In genomic region chr12:47636908-47637780, GRCh38 we compare ENCODE assay signal across 9 cellular contexts.
DNase-seq lines count a peak whose midpoint lies in the region; TF ChIP-seq lines count a peak whose summit lies in the region.
"Had no signal": no experiment of that assay in that cellular context is flagged by ENCODE, and none has a peak within 500 bp of the region (broad histone marks: within the 10 kb centered on the region; RNA-seq: fewer than 3 reads in every experiment).

No MANE protein-coding gene starts in this region.

- no peak overlapping the region for H3K27ac Mint-ChIP-seq in activated CD4-positive, alpha-beta T cell treated with anti-CD3 and anti-CD28 coated beads, Interleukin-2, amount 10 ng/mL, durations not matched to agents 24 days and 14 days

- peaks cover 15% of the 10 kb centered on the region for H3K9me3 Mint-ChIP-seq in activated CD4-positive, alpha-beta T cell treated with anti-CD3 and anti-CD28 coated beads, Interleukin-2, amount 10 ng/mL, durations not matched to agents 24 days and 14 days

- peaks cover 45% of the 10 kb centered on the region for H3K36me3 Mint-ChIP-seq in activated CD4-positive, alpha-beta T cell treated with anti-CD3 and anti-CD28 coated beads, Interleukin-2, amount 10 ng/mL, durations not matched to agents 24 days and 14 days (ENCODE audit: low read depth)

- TF ChIP-seq CTCF in fibroblast of the aortic adventitia (IDR thresholded peaks at IDR 0.05; ENCODE audit: insufficient read depth, low read length), result peak; percentile 63

- no peak overlapping the region for H3K4me3 ChIP-seq in fibroblast of the aortic adventitia (ENCODE audit: low read depth, low read length)
- H3K4me3 ChIP-seq: SJSA1 had no signal

- no peak overlapping the region for H3K4me3 Mint-ChIP-seq in activated CD4-positive, alpha-beta T cell treated with anti-CD3 and anti-CD28 coated beads, Interleukin-2, amount 10 ng/mL, durations not matched to agents 24 days and 14 days

- DNase-seq in DMS53 (lab: John Stamatoyannopoulos, UW), result peak; percentile 95
- peak; percentile 21 for DNase-seq in M059J (ENCODE audit: low read depth)
- peak; percentile 76 for DNase-seq in activated CD4-positive, alpha-beta T cell treated with anti-CD3 and anti-CD28 coated beads, Interleukin-2, amount 10 ng/mL, durations not matched to agents 24 days and 14 days
- DNase-seq in fibroblast of the aortic adventitia (ENCODE audit: low read depth), result peak; percentile 20
- peak; percentile 15 for DNase-seq in stimulated activated CD4-positive, alpha-beta T cell treated with anti-CD3 and anti-CD28 coated beads, Interleukin-2, amount 100 ng/mL, for 4 hours (ENCODE audit: low read depth)
- DNase-seq in D341Med (ENCODE audit: low spot score), result no peak
- DNase-seq in NCI-H1105 treated with DMSO at 0.1 percent for 48 hours (lab: John Stamatoyannopoulos, UW), result no peak
- DNase-seq in GM03348 (ENCODE audit: low spot score), result no peak

- intact Hi-C loops in activated CD4-positive, alpha-beta T cell treated with anti-CD3 and anti-CD28 coated beads, Interleukin-2, amount 10 ng/mL, durations not matched to agents 24 days and 14 days (cut with micrococcal nuclease), result no loop called here

- H3K27me3 Mint-ChIP-seq in activated CD4-positive, alpha-beta T cell treated with anti-CD3 and anti-CD28 coated beads, Interleukin-2, amount 10 ng/mL, durations not matched to agents 24 days and 14 days, result no peaks in the 10 kb centered on the region

- peaks cover 5% of the 10 kb centered on the region for H3K4me1 Mint-ChIP-seq in activated CD4-positive, alpha-beta T cell treated with anti-CD3 and anti-CD28 coated beads, Interleukin-2, amount 10 ng/mL, durations not matched to agents 24 days and 14 days

Comparison
In these comparisons a context has a peak if more than half of its experiments do, and no peak if none do; other contexts are left out.
1. DNase-seq: peak in DMS53 (single experiment), M059J (single experiment), activated CD4-positive, alpha-beta T cell treated with anti-CD3 and anti-CD28 coated beads, Interleukin-2, amount 10 ng/mL, durations not matched to agents 24 days and 14 days (single experiment), fibroblast of the aortic adventitia (single experiment) and stimulated activated CD4-positive, alpha-beta T cell treated with anti-CD3 and anti-CD28 coated beads, Interleukin-2, amount 100 ng/mL, for 4 hours (single experiment); none in D341Med (single experiment), NCI-H1105 treated with DMSO at 0.1 percent for 48 hours (single experiment) and GM03348 (single experiment).